ENCODE assay signal across 32 cellular contexts in genomic region chr20:24972341-24972740, GRCh38. TPM values are rescaled to one million over a fixed set of nuclear protein-coding genes. Genes with fewer than 3 reads are reported as not detected.
"Had no signal": no experiment of that assay in that cellular context is flagged by ENCODE, and none has a peak within 500 bp of the region (broad histone marks: within the 10 kb centered on the region; RNA-seq: fewer than 3 reads in every experiment).

No MANE protein-coding gene starts in this region.

- H3K27me3 Mint-ChIP-seq: activated naive CD4-positive, alpha-beta T cell treated with anti-CD3 and anti-CD28 coated beads, Interleukin-2, amount 50 U/mL, for 24 hours; activated naive CD8-positive, alpha-beta T cell treated with anti-CD3 and anti-CD28 coated beads, Interleukin-2, amount 50 U/mL, for 24 hours; progenitor cell of endocrine pancreas; T-helper 17 cell had no signal

- H3K4me3 ChIP-seq: esophagus squamous epithelium, heart right ventricle, left lung, mucosa of descending colon, ovary, right lobe of liver, testis had no signal

- H3K4me3 Mint-ChIP-seq: activated naive CD4-positive, alpha-beta T cell treated with anti-CD3 and anti-CD28 coated beads, Interleukin-2, amount 50 U/mL, for 24 hours; activated naive CD8-positive, alpha-beta T cell treated with anti-CD3 and anti-CD28 coated beads, Interleukin-2, amount 50 U/mL, for 24 hours; nephron progenitor cell; T-helper 17 cell had no signal

- H3K27ac ChIP-seq: epithelial cell of prostate, esophagus squamous epithelium, heart right ventricle, left lung, ovary, right lobe of liver, testis, WERI-Rb-1 had no signal

- H3K4me1 ChIP-seq: esophagus squamous epithelium had no signal

- DNase-seq: activated CD4-positive, alpha-beta T cell treated with anti-CD3 and anti-CD28 coated beads for 48 hours; activated naive CD8-positive, alpha-beta T cell treated with anti-CD3 and anti-CD28 coated beads, Interleukin-2, amount 50 U/mL, for 24 hours; amygdala; central memory CD4-positive, alpha-beta T cell; effector CD8-positive, alpha-beta T cell; esophagus squamous epithelium; foreskin melanocyte; heart right ventricle; kidney glomerular epithelial cell; left lung; nephron progenitor cell; ovary; right lobe of liver; small intestine; stimulated activated CD4-positive, alpha-beta T cell treated with anti-CD3 and anti-CD28 coated beads, Interleukin-4, amount 100 ng/mL, for 4 hours; stimulated activated naive CD4-positive, alpha-beta T cell; T-helper 17 cell; T1000; testis; trophoblast cell; WERI-Rb-1 had no signal

- H3K27ac Mint-ChIP-seq: activated naive CD4-positive, alpha-beta T cell treated with anti-CD3 and anti-CD28 coated beads, Interleukin-2, amount 50 U/mL, for 24 hours; activated naive CD8-positive, alpha-beta T cell treated with anti-CD3 and anti-CD28 coated beads, Interleukin-2, amount 50 U/mL, for 24 hours; activated T-helper 2 cell treated with anti-CD3 and anti-CD28 coated beads, Interferon-gamma antibody, Interleukin-2, Interleukin-4, amounts not matched to agents 10 μg/mL and 5 μg/mL and 100 μg/mL, durations not matched to agents 14 hours and 24 hours and 36 hours; nephron progenitor cell; progenitor cell of endocrine pancreas; T-helper 17 cell had no signal

- H3K27me3 ChIP-seq: esophagus squamous epithelium, heart right ventricle, left lung, ovary, right lobe of liver, testis had no signal

- H3K9me3 ChIP-seq: ovary, right lobe of liver, testis had no signal

- H3K36me3 ChIP-seq: ovary had no signal

- ATAC-seq: activated CD4-positive, CD25-positive, alpha-beta regulatory T cell treated with anti-CD3 and anti-CD28 coated beads, Interleukin-2, amount 50 U/mL, for 24 hours; activated naive CD8-positive, alpha-beta T cell treated with anti-CD3 and anti-CD28 coated beads, Interleukin-2, amount 50 U/mL, for 24 hours; heart right ventricle; left lung; mucosa of descending colon; right lobe of liver; SK-N-SH treated with all-trans-retinoic acid at 6 μM for 48 hours; T-helper 17 cell had no signal

RNA-seq across cellular contexts. Expression of gene CST7, which starts 23.3 kb away (rescaled TPM):
- total RNA-seq: dermis microvascular lymphatic vessel endothelial cell, glomerular endothelial cell, lung microvascular endothelial cell, progenitor cell of endocrine pancreas, renal cortical epithelial cell had no signal
